15 cellular contexts compared by ENCODE assay signal in the genomic region with DNA sequence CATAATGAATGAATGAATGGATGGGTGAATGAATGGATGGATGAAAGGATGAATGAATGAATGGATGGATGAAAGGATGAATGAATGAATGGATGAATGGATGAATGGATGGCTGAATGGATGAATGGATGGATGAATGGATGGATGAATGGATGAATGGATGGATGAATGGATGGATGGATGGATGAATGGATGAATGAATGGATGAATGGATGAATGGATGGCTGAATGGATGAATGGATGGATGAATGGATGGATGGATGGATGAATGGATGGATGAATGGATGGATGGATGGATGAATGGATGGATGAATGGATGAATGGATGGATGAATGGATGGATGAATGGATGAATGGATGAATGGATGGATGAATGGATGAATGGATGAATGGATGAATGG. TPM values are rescaled to one million over a fixed set of nuclear protein-coding genes. Genes with fewer than 3 reads are reported as not detected.
"Had no signal": no experiment of that assay in that cellular context is flagged by ENCODE, and none has a peak within 500 bp of the region (broad histone marks: within the 10 kb centered on the region; RNA-seq: fewer than 3 reads in every experiment).

No MANE protein-coding gene starts in this region.

RNA-seq across cellular contexts. Expression of a gene that starts 12.3 kb away (rescaled TPM):
- total RNA-seq: naive thymus-derived CD4-positive, alpha-beta T cell; natural killer cell; osteocyte; pancreas; posterior vena cava; prostate gland; pulmonary artery endothelial cell; right atrium auricular region; smooth muscle cell; spleen; thyroid gland; upper lobe of right lung; urinary bladder; uterus had no signal
- polyA plus RNA-seq: naive thymus-derived CD4-positive, alpha-beta T cell; pancreas; smooth muscle cell; spleen; stomach; urinary bladder had no signal
